In the genomic region with DNA sequence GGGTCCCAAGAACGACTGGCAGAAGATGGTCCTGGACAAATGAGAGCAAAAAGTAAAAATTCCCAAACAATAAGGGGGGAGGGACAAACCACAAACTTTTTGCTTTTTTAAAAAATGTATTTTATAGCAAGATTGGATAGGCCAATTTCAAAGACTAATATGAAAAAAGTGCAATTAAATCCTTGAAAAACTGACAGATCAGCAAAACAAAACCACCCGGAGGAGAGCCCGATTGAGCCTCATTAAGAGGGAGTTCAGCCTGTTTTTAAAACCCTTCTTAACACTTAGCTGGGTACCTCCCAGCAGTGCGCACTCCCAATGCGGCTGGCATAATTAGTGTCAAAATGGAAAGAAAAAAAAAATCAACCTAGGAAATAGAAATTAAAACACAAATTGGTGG, we compare ENCODE assay signal across 22 cellular contexts.
DNase-seq lines count a peak whose midpoint lies in the region; ATAC-seq and TF ChIP-seq lines count a peak whose summit lies in the region.
"Had no signal": no experiment of that assay in that cellular context is flagged by ENCODE, and none has a peak within 500 bp of the region (broad histone marks: within the 10 kb centered on the region; RNA-seq: fewer than 3 reads in every experiment).

No MANE protein-coding gene starts in this region.

- ATAC-seq in thoracic aorta (ENCODE audit: insufficient number of reproducible peaks, low FRiP score, low read depth), result no peak
- ATAC-seq in GM19463 (IDR thresholded peaks at IDR 0.05; ENCODE audit: unreplicated experiment), result no peak
- ATAC-seq in HG03565 (IDR thresholded peaks at IDR 0.05; ENCODE audit: unreplicated experiment), result no peak
- ATAC-seq: SK-N-SH treated with all-trans-retinoic acid at 6 μM for 48 hours had no signal

- H3K4me3 Mint-ChIP-seq in mesothelial cell of epicardium, result no peak overlapping the region
- H3K4me3 Mint-ChIP-seq: B cell; CD4-positive, CD25-positive, alpha-beta regulatory T cell had no signal

- H3K4me1 ChIP-seq in BLaER1 treated with 17β-estradiol and CSF1 and Interleukin-3, amounts not matched to agents 10 nM and 100 nM, result peaks cover 27 to 89% (median 38%) of the 10 kb centered on the region in 10 experiments
- H3K4me1 ChIP-seq in ascending aorta (peaks cover 14 to 63% of the 10 kb centered on the region in 2 donors), thoracic aorta (ENCODE audit: control insufficient read depth in 1 of 2, low read depth in 2 of 2) (peaks cover 47 to 82% of the 10 kb centered on the region in 2 donors)

- intact Hi-C loops in ascending aorta (cut with DNase I), result no loop called here

- H3K27me3 Mint-ChIP-seq in mesothelial cell of epicardium (ENCODE audit: low read depth), result no peaks in the 10 kb centered on the region
- H3K27me3 Mint-ChIP-seq: B cell had no signal

- H3K36me3 ChIP-seq in BLaER1 treated with 17β-estradiol and CSF1 and Interleukin-3, amounts not matched to agents 10 nM and 100 nM, result peaks cover 0 to 16% (median 0%) of the 10 kb centered on the region in 11 experiments; a peak in 2 of 22 replicates
- H3K36me3 ChIP-seq in ascending aorta (no peaks in the 10 kb centered on the region), thoracic aorta (no peaks in the 10 kb centered on the region)

- H3K4me2 ChIP-seq in BLaER1 treated with 17β-estradiol and CSF1 and Interleukin-3, amounts not matched to agents 10 nM and 100 nM, result peak overlapping the region; percentile 59 to 93 (median 78)

- H3K4me3 ChIP-seq in BLaER1 treated with 17β-estradiol and CSF1 and Interleukin-3, amounts not matched to agents 10 nM and 100 nM, result no peak overlapping the region
- H3K4me3 ChIP-seq in ascending aorta (no peak overlapping the region), thoracic aorta (no peak overlapping the region)

- peak overlapping the region; percentile 93 for H3K27ac Mint-ChIP-seq in mesothelial cell of epicardium
- H3K27ac Mint-ChIP-seq: B cell; CD4-positive, CD25-positive, alpha-beta regulatory T cell had no signal

- H3K36me3 Mint-ChIP-seq in mesothelial cell of epicardium, result no peaks in the 10 kb centered on the region
- H3K36me3 Mint-ChIP-seq: CD4-positive, CD25-positive, alpha-beta regulatory T cell had no signal

- no peaks in the 10 kb centered on the region for H3K27me3 ChIP-seq in BLaER1 treated with 17β-estradiol and CSF1 and Interleukin-3, amounts not matched to agents 10 nM and 100 nM
- H3K27me3 ChIP-seq in ascending aorta (no peaks in the 10 kb centered on the region), thoracic aorta (replicated peaks; ENCODE audit: insufficient read depth) (no peaks in the 10 kb centered on the region)

- no peaks in the 10 kb centered on the region for H3K9me3 ChIP-seq in BLaER1 treated with 17β-estradiol and CSF1 and Interleukin-3, amounts not matched to agents 10 nM and 100 nM (replicated peaks in 1 of 11)
- H3K9me3 ChIP-seq in ascending aorta (no peaks in the 10 kb centered on the region), thoracic aorta (no peaks in the 10 kb centered on the region)

- peaks cover 0 to 48% (median 0%) of the 10 kb centered on the region in 11 experiments; a peak in 5 of 22 replicates for H4K20me1 ChIP-seq in BLaER1 treated with 17β-estradiol and CSF1 and Interleukin-3, amounts not matched to agents 10 nM and 100 nM

- peak overlapping the region in 8 of 11 experiments; percentile 15 to 66 (median 52); a peak in 15 of 22 replicates for H3K27ac ChIP-seq in BLaER1 treated with 17β-estradiol and CSF1 and Interleukin-3, amounts not matched to agents 10 nM and 100 nM
- peak overlapping the region; percentile 15 to 98 for H3K27ac ChIP-seq in ascending aorta
- peak overlapping the region; percentile 56 to 98 for H3K27ac ChIP-seq in thoracic aorta
- H3K27ac ChIP-seq: RWPE1 had no signal

- DNase-seq in ascending aorta (ENCODE audit: low spot score in 2 of 2), result no peak
- DNase-seq in mesothelial cell of epicardium (ENCODE audit: low spot score in 2 of 2, unreplicated experiment in 2 of 2), result no peak
- no peak for DNase-seq in thoracic aorta (ENCODE audit: low spot score)
- no peak for DNase-seq in NCI-H2227 (lab: John Stamatoyannopoulos, UW; ENCODE audit: unreplicated experiment)
- DNase-seq: CD4-positive, CD25-positive, alpha-beta regulatory T cell; EL; GF-D8; KG1; NCI-H1092 treated with DMSO at 0.1 percent for 48 hours; NCI-H1436 treated with DMSO at 0.1 percent for 48 hours; NCI-H1930; NCI-H2227 treated with DMSO at 0.1 percent for 48 hours; NCI-H510A; NCI-H748 treated with DMSO at 0.1 percent for 48 hours; NK-92 treated with Interleukin-12 subunit alpha and Interleukin-12 subunit beta, amount 100 ng/mL, for 24 hours; SIG-M5 had no signal

- H3K9ac ChIP-seq in BLaER1 treated with 17β-estradiol and CSF1 and Interleukin-3, amounts not matched to agents 10 nM and 100 nM, result peak overlapping the region in 3 of 11 experiments; percentile 26 to 53 (median 41); a peak in 4 of 22 replicates

- peaks cover 33% of the 10 kb centered on the region for H3K4me1 Mint-ChIP-seq in mesothelial cell of epicardium
- H3K4me1 Mint-ChIP-seq: CD4-positive, CD25-positive, alpha-beta regulatory T cell had no signal

- no peak for TF ChIP-seq CTCF in ascending aorta (IDR thresholded peaks at IDR 0.05)
- TF ChIP-seq CTCF in mesothelial cell of epicardium (IDR thresholded peaks at IDR 0.05; ENCODE audit: unreplicated experiment), result no peak
- TF ChIP-seq CTCF in thoracic aorta (IDR thresholded peaks at IDR 0.05), result no peak

- no peaks in the 10 kb centered on the region for H3K9me3 Mint-ChIP-seq in mesothelial cell of epicardium
- H3K9me3 Mint-ChIP-seq: CD4-positive, CD25-positive, alpha-beta regulatory T cell had no signal
